ENCODE assay signal across 24 cellular contexts in genomic region chr10:4730998-4731397, GRCh38.
DNase-seq lines count a peak whose midpoint lies in the region; ATAC-seq, FAIRE-seq and TF ChIP-seq lines count a peak whose summit lies in the region.
"Had no signal": no experiment of that assay in that cellular context is flagged by ENCODE, and none has a peak within 500 bp of the region (broad histone marks: within the 10 kb centered on the region; RNA-seq: fewer than 3 reads in every experiment).

No MANE protein-coding gene starts in this region.

- H3K36me3 Mint-ChIP-seq in Calu3 (ENCODE audit: insufficient read depth, unreplicated experiment) = peaks cover 51% of the 10 kb centered on the region
- H3K36me3 Mint-ChIP-seq: CD8-positive, alpha-beta T cell had no signal

- H3K4me3 ChIP-seq in A549 (no peak overlapping the region), HEK293 (ENCODE audit: low read depth, low read length) (no peak overlapping the region)
- H3K4me3 ChIP-seq: BLaER1 treated with 17β-estradiol and CSF1 and Interleukin-3, amounts not matched to agents 10 nM and 100 nM; GM12878 had no signal

- no peak overlapping the region for H3K4me2 ChIP-seq in A549
- H3K4me2 ChIP-seq: BLaER1 treated with 17β-estradiol and CSF1 and Interleukin-3, amounts not matched to agents 10 nM and 100 nM had no signal

- no peak for TF ChIP-seq RAD21 in A549 (conservative IDR thresholded peaks at IDR 0.05 in 1 of 2, IDR thresholded peaks at IDR 0.05 in 1 of 2)

- POLR2A ChIA-PET in A549 (lab: Yijun Ruan, JAX) = no interaction called here
- POLR2A ChIA-PET in HEK293 (lab: Yijun Ruan, JAX) = no interaction called here

- TF ChIP-seq CTCF in A549 (IDR thresholded peaks at IDR 0.05) (no peak), Calu3 (IDR thresholded peaks at IDR 0.05; ENCODE audit: unreplicated experiment) (no peak), HEK293 (tag by site-specific recombination; IDR thresholded peaks at IDR 0.05) (no peak)

- no peak for TF ChIP-seq POLR2A in A549 (IDR thresholded peaks at IDR 0.05; ENCODE audit: low read length)

- intact Hi-C loops in Calu3 (cut with micrococcal nuclease; ENCODE audit: unreplicated experiment) = no loop called here

- H3K4me1 Mint-ChIP-seq in Calu3 (ENCODE audit: low read depth, unreplicated experiment) = peaks cover 52% of the 10 kb centered on the region
- H3K4me1 Mint-ChIP-seq: B cell had no signal

- H3K27me3 Mint-ChIP-seq in Calu3 (ENCODE audit: unreplicated experiment) = no peaks in the 10 kb centered on the region

- CTCF ChIA-PET in A549 (lab: Yijun Ruan, JAX) (interaction anchor here (1.2 to 1.5 kb wide), 2 partner anchors 219 to 1533 kb away, joined by 3 read pairs; no protein-coding TSS in a partner anchor), Calu3 (lab: Charles Lee) (no interaction called here), HEK293 (lab: Yijun Ruan, JAX) (interaction anchor here (0.6 to 1.0 kb wide), 2 partner anchors 33 to 36 kb away, joined by 3 to 4 read pairs; no protein-coding TSS in a partner anchor)

- H3K27ac ChIP-seq in A549 (no peak overlapping the region), HEK293 (ENCODE audit: extremely low read depth, low read depth, low read length) (no peak overlapping the region)
- H3K27ac ChIP-seq: BLaER1 treated with 17β-estradiol and CSF1 and Interleukin-3, amounts not matched to agents 10 nM and 100 nM; C4-2B had no signal

- peaks cover 25% of the 10 kb centered on the region for H3K4me1 ChIP-seq in A549
- H3K4me1 ChIP-seq in HEK293 (ENCODE audit: control insufficient read depth, insufficient read depth, low read length) = no peaks in the 10 kb centered on the region
- H3K4me1 ChIP-seq: BLaER1 treated with 17β-estradiol and CSF1 and Interleukin-3, amounts not matched to agents 10 nM and 100 nM had no signal

- ATAC-seq in A549 = no peak
- ATAC-seq: CD8-positive, alpha-beta T cell; GM12878 had no signal

- no TSS peak for BruUV-seq in Calu3 (replicated peaks; lab: Mats Ljungman, UMichigan)

- peak overlapping the region; percentile 99 for H3K27ac Mint-ChIP-seq in Calu3 (ENCODE audit: unreplicated experiment)
- H3K27ac Mint-ChIP-seq: B cell; CD4-positive, alpha-beta T cell; CD8-positive, alpha-beta T cell had no signal

- DNase-seq in A549 (ENCODE audit: low read depth in 1 of 2, low spot score in 1 of 2) (no peak), Calu3 (no peak), NCI-H524 treated with DMSO at 0.1 percent for 48 hours (lab: John Stamatoyannopoulos, UW) (no peak), GOT3 (lab: John Stamatoyannopoulos, UW) (no peak)
- DNase-seq: 8988T; AML-193; Caco-2; CD4-positive, alpha-beta T cell; CD8-positive, alpha-beta T cell; DMS 273 treated with DMSO at 0.1 percent for 48 hours; DMS153; DMS53; DMS79; DND-41; EL; GDM1 had no signal

- WGBS in A549 (ENCODE audit: missing lambda C conversion rate) = 96% methylated on average over 3 of the region's 3 CpGs

- H3K9me3 Mint-ChIP-seq in Calu3 (ENCODE audit: low read depth, unreplicated experiment) = no peaks in the 10 kb centered on the region
- H3K9me3 Mint-ChIP-seq: CD4-positive, alpha-beta T cell; CD8-positive, alpha-beta T cell had no signal

- no peaks in the 10 kb centered on the region for H3K36me3 ChIP-seq in HEK293 (ENCODE audit: control insufficient read depth in 2 of 2, insufficient read depth in 1 of 2, low read length in 2 of 2)
- H3K36me3 ChIP-seq: BLaER1 treated with 17β-estradiol and CSF1 and Interleukin-3, amounts not matched to agents 10 nM and 100 nM had no signal

- H3K4me3 Mint-ChIP-seq in Calu3 (ENCODE audit: low read depth, unreplicated experiment) = no peak overlapping the region
- H3K4me3 Mint-ChIP-seq: B cell; CD4-positive, alpha-beta T cell; CD8-positive, alpha-beta T cell had no signal

- no peak for TF ChIP-seq EP300 in A549 (IDR thresholded peaks at IDR 0.05)

- H3K9me3 ChIP-seq in A549 = peaks cover 4% of the 10 kb centered on the region; the same call in 2 of the 3 replicates
- H3K9me3 ChIP-seq in HEK293 (ENCODE audit: control insufficient read depth, insufficient read depth, low read depth, low read length) = no peaks in the 10 kb centered on the region
- H3K9me3 ChIP-seq: BLaER1 treated with 17β-estradiol and CSF1 and Interleukin-3, amounts not matched to agents 10 nM and 100 nM; Caco-2 had no signal

- peak; percentile 46 for FAIRE-seq in A549 (lab: Jason Lieb, UNC)
- FAIRE-seq: A204.1, GM12878, GM12892, GM18507 had no signal

TF ChIP-seq in A549, 52 proteins besides CTCF, POLR2A, EP300 and RAD21:
- TF ChIP-seq ATOH8 (CRISPR knock-in tag; IDR thresholded peaks at IDR 0.05; ENCODE audit: low read depth) (no peak), EHF (CRISPR knock-in tag; IDR thresholded peaks at IDR 0.05) (no peak), RNF2 (IDR thresholded peaks at IDR 0.05; ENCODE audit: borderline replicate concordance, low read depth) (no peak), EHMT2 (IDR thresholded peaks at IDR 0.05; ENCODE audit: low read depth) (no peak)

TF ChIP-seq in HEK293, 187 proteins besides CTCF, POLR2A, EP300 and RAD21 (continues in another document):
- TF ChIP-seq PRDM10 (tag by site-specific recombination; IDR thresholded peaks at IDR 0.05) = no peak
- no peak for TF ChIP-seq ZNF837 (tag by site-specific recombination; IDR thresholded peaks at IDR 0.05)
- TF ChIP-seq SALL2 (tag by site-specific recombination; IDR thresholded peaks at IDR 0.05; ENCODE audit: borderline replicate concordance) = no peak
- no peak for TF ChIP-seq ZNF561 (tag by site-specific recombination; IDR thresholded peaks at IDR 0.05; ENCODE audit: borderline replicate concordance)
- TF ChIP-seq ZNF664 (tag by site-specific recombination; IDR thresholded peaks at IDR 0.05) = no peak
- TF ChIP-seq ZNF23 (tag by site-specific recombination; IDR thresholded peaks at IDR 0.05; ENCODE audit: borderline replicate concordance) = no peak
- peak; percentile 50; the same call in 1 of the 2 replicates for TF ChIP-seq ZBTB21 (tag by site-specific recombination; IDR thresholded peaks at IDR 0.05)
- no peak for TF ChIP-seq GFI1B (tag by site-specific recombination; IDR thresholded peaks at IDR 0.05)
- no peak for TF ChIP-seq MYNN (tag by site-specific recombination; IDR thresholded peaks at IDR 0.05; ENCODE audit: borderline replicate concordance)
- TF ChIP-seq OSR2 (tag by site-specific recombination; IDR thresholded peaks at IDR 0.05) = no peak
- TF ChIP-seq ATF2 (tag by site-specific recombination; IDR thresholded peaks at IDR 0.05; ENCODE audit: low read depth) = peak; percentile 64
